15 cellular contexts compared by ENCODE assay signal in genomic region chr11:118442903-118443589, GRCh38. TPM values are rescaled to one million over a fixed set of nuclear protein-coding genes. Genes with fewer than 3 reads are reported as not detected.
DNase-seq lines count a peak whose midpoint lies in the region; ATAC-seq and TF ChIP-seq lines count a peak whose summit lies in the region.
"Had no signal": no experiment of that assay in that cellular context is flagged by ENCODE, and none has a peak within 500 bp of the region (broad histone marks: within the 10 kb centered on the region; RNA-seq: fewer than 3 reads in every experiment).

No MANE protein-coding gene starts in this region.

- CTCF ChIA-PET in activated CD4-positive, alpha-beta T cell treated with anti-CD3 and anti-CD28 coated beads for 36 hours (lab: Charles Lee): interaction anchor here (0.6 to 2.5 kb wide), 9 partner anchors 8 to 147 kb away, joined by 3 to 15 read pairs (median 4); no protein-coding TSS in a partner anchor

- intact Hi-C loops in activated CD4-positive, alpha-beta T cell treated with anti-CD3 and anti-CD28 coated beads for 36 hours (cut with DNase I, micrococcal nuclease): loop anchor here (5.0 to 10.0 kb wide), 4 partner anchors 136 to 1416 kb away; no protein-coding TSS in a partner anchor

- H3K36me3 Mint-ChIP-seq in activated CD4-positive, alpha-beta T cell treated with anti-CD3 and anti-CD28 coated beads for 36 hours (ENCODE audit: low read depth): peaks cover 42% of the 10 kb centered on the region
- H3K36me3 Mint-ChIP-seq in brain (peaks cover 63% of the 10 kb centered on the region), neural crest cell (ENCODE audit: low read depth) (peaks cover 7% of the 10 kb centered on the region)

- DNase-seq in activated CD4-positive, alpha-beta T cell treated with anti-CD3 and anti-CD28 coated beads for 36 hours: no peak
- DNase-seq in activated CD4-positive, alpha-beta T cell treated with anti-CD3 and anti-CD28 coated beads, Interleukin-2, amount 50 U/mL, for 4 hours: no peak
- no peak for DNase-seq in neural crest cell (ENCODE audit: low read depth, low spot score)
- DNase-seq in foreskin melanocyte: no peak
- no peak for DNase-seq in HUDEP-2 (lab: John Stamatoyannopoulos, UW; ENCODE audit: unreplicated experiment in 76 of 76)
- DNase-seq: activated CD8-positive, alpha-beta memory T cell treated with anti-CD3 and anti-CD28 coated beads for 24 hours; left lung; NCI-H2107; right cardiac atrium; stimulated activated CD4-positive, alpha-beta T cell treated with anti-CD3 and anti-CD28 coated beads, Interleukin-4, amount 100 ng/mL, for 1 hour; T-helper 9 cell had no signal

- no peaks in the 10 kb centered on the region for H3K9me3 Mint-ChIP-seq in activated CD4-positive, alpha-beta T cell treated with anti-CD3 and anti-CD28 coated beads for 36 hours (ENCODE audit: low read depth)
- no peaks in the 10 kb centered on the region for H3K9me3 Mint-ChIP-seq in brain
- no peaks in the 10 kb centered on the region for H3K9me3 Mint-ChIP-seq in neural crest cell
- H3K9me3 Mint-ChIP-seq: nephron had no signal

- ATAC-seq in activated CD4-positive, alpha-beta T cell treated with anti-CD3 and anti-CD28 coated beads for 36 hours: peak; percentile 2
- ATAC-seq in HG02610 (IDR thresholded peaks at IDR 0.05; ENCODE audit: unreplicated experiment) (peak; percentile 12), HG02885 (IDR thresholded peaks at IDR 0.05; ENCODE audit: poor library complexity, unreplicated experiment) (no peak)
- ATAC-seq: left lung, right cardiac atrium had no signal

- no peaks in the 10 kb centered on the region for H3K27me3 Mint-ChIP-seq in activated CD4-positive, alpha-beta T cell treated with anti-CD3 and anti-CD28 coated beads for 36 hours
- H3K27me3 Mint-ChIP-seq in brain (peaks cover 1% of the 10 kb centered on the region), neural crest cell (ENCODE audit: low read depth) (no peaks in the 10 kb centered on the region)

- H3K4me1 Mint-ChIP-seq in activated CD4-positive, alpha-beta T cell treated with anti-CD3 and anti-CD28 coated beads for 36 hours: peaks cover 92% of the 10 kb centered on the region
- H3K4me1 Mint-ChIP-seq in brain: peaks cover 97% of the 10 kb centered on the region
- H3K4me1 Mint-ChIP-seq in neural crest cell: peaks cover 77% of the 10 kb centered on the region

- POLR2A ChIA-PET in activated CD4-positive, alpha-beta T cell treated with anti-CD3 and anti-CD28 coated beads for 36 hours (lab: Charles Lee): interaction anchor here (0.7 to 1.1 kb wide), 2 partner anchors 101 to 245 kb away, joined by 3 to 4 read pairs; partner anchors contain the start of gene CD3D

- peak overlapping the region; percentile 54 for H3K4me3 Mint-ChIP-seq in activated CD4-positive, alpha-beta T cell treated with anti-CD3 and anti-CD28 coated beads for 36 hours
- H3K4me3 Mint-ChIP-seq in brain: peak overlapping the region in 4 of 5 experiments; percentile 8 to 56 (median 40)
- H3K4me3 Mint-ChIP-seq in neural crest cell: peak overlapping the region; percentile 7
- H3K4me3 Mint-ChIP-seq: nephron had no signal

- no peak for TF ChIP-seq CTCF in brain (conservative IDR thresholded peaks at IDR 0.05)
- TF ChIP-seq CTCF in neural crest cell (conservative IDR thresholded peaks at IDR 0.05): no peak

- H3K27ac Mint-ChIP-seq in activated CD4-positive, alpha-beta T cell treated with anti-CD3 and anti-CD28 coated beads for 36 hours: peak overlapping the region; percentile 76
- H3K27ac Mint-ChIP-seq in brain: peak overlapping the region in 2 of 5 experiments; percentile 25 to 31
- H3K27ac Mint-ChIP-seq in neural crest cell (ENCODE audit: unreplicated experiment): peak overlapping the region; percentile 4

RNA-seq across cellular contexts. Expression of gene KMT2A, which starts 6.8 kb away (rescaled TPM):
- total RNA-seq in activated CD4-positive, alpha-beta T cell treated with anti-CD3 and anti-CD28 coated beads for 36 hours: 10 to 100 TPM; 64.1 to 67.1 TPM
- polyA plus RNA-seq in brain (ENCODE audit: insufficient read depth, low read depth, low replicate concordance): 35.4 TPM
- total RNA-seq in neural crest cell: 78.8 and 86.3 TPM in 2 replicates

RNA-seq across cellular contexts. Expression of gene ATP5MG, which starts 41.6 kb away (rescaled TPM):
- total RNA-seq in activated CD4-positive, alpha-beta T cell treated with anti-CD3 and anti-CD28 coated beads for 36 hours: 100 to 1,000 TPM; 136 to 229 TPM
- 385 TPM for polyA plus RNA-seq in brain (ENCODE audit: insufficient read depth, low read depth, low replicate concordance)
- total RNA-seq in neural crest cell: 227 and 233 TPM in 2 replicates
